ENCODE assay signal across 10 cellular contexts in the genomic region with DNA sequence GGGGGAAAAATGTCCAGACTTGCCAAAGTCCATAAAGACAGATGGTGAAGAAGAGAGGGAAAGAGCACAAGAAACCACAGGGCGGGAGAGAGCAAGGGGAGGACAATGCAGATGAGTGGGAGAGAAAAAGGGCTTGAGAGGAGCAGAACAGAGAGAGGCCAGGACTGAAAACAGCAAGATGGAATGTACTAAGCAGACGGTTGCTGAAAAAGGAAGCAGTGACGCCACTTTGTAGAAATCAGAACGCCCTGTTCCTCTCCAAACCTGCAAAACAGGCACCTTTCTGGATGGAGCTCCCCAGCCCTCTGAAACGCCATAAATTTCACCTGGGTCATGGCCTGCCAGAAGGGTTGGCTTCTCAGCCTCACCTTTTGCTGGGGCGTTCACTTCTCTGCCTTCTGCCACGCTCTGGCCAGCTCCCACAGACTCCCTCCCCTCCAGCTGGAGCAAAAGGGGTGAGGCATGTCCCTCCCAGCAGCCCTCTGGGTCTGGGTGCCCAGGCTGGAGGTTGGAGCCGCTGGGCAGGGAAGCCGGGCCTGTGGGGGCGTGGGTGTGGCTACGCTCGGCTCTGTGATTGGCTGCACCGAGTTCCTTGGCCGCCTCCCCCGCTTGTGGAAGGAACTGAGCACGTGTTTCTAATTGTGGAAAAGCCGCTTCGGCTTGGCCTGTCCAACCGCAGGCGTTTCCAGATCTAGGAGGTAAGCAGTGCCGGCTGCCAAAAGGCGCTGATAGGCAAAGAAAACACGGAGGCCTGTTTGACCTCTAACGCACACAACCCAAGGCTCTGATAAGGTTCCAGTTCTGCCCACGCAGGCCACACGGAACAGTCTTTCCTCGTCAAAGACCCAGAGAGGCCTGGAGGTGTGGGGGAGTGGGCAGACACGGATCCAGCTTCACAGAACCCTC. TPM values are rescaled to one million over a fixed set of nuclear protein-coding genes. Genes with fewer than 3 reads are reported as not detected.
DNase-seq lines count a peak whose midpoint lies in the region; ATAC-seq, FAIRE-seq and TF ChIP-seq lines count a peak whose summit lies in the region.
"Had no signal": no experiment of that assay in that cellular context is flagged by ENCODE, and none has a peak within 500 bp of the region (broad histone marks: within the 10 kb centered on the region; RNA-seq: fewer than 3 reads in every experiment).

No MANE protein-coding gene starts in this region.

- TF ChIP-seq CTCF in H9 (conservative IDR thresholded peaks at IDR 0.05) (no peak), pancreas (IDR thresholded peaks at IDR 0.05) (no peak), natural killer cell (IDR thresholded peaks at IDR 0.05) (no peak)

- intact Hi-C loops in pancreas (cut with DNase I) (no loop called here), natural killer cell (cut with micrococcal nuclease) (no loop called here)

- H3K36me3 ChIP-seq in pancreas, result no peaks in the 10 kb centered on the region

- DNase-seq in H9 (peak; percentile 86), fibroblast of the conjunctiva (ENCODE audit: low read depth) (peak; percentile 87), pancreas (peak; percentile 85 to 96 (median 94)), natural killer cell (no peak), NCI-H1417 (lab: John Stamatoyannopoulos, UW) (no peak), RCC 7860 (ENCODE audit: low spot score) (no peak)

- H3T11ph ChIP-seq in H9 (ENCODE audit: low read length), result no peak overlapping the region

- H2BK5ac ChIP-seq in H9 (ENCODE audit: insufficient read length, low read length), result no peak overlapping the region

- H3K4me3 Mint-ChIP-seq in H9, result peak overlapping the region in 1 of 2 experiments; percentile 35; a peak in 3 of 5 replicates
- no peak overlapping the region for H3K4me3 Mint-ChIP-seq in natural killer cell

- no peaks in the 10 kb centered on the region for H3K23me2 ChIP-seq in H9 (ENCODE audit: insufficient read length, low read depth, low read length, poor library complexity, severe bottlenecking)

- FAIRE-seq in pancreas (lab: Jason Lieb, UNC) (no peak), RCC 7860 (lab: Jason Lieb, UNC) (no peak)

- no peak overlapping the region for H2BK20ac ChIP-seq in H9 (ENCODE audit: low read depth, low read length, poor library complexity, severe bottlenecking)

- H3K27me3 ChIP-seq in H9 (ENCODE audit: insufficient read depth, low read length), result no peaks in the 10 kb centered on the region
- no peaks in the 10 kb centered on the region for H3K27me3 ChIP-seq in pancreas

- peak overlapping the region; percentile 74 for H3K14ac ChIP-seq in H9 (ENCODE audit: insufficient read depth, low read length)

- H3K4me3 ChIP-seq in pancreas, result peak overlapping the region in 3 of 4 donors; percentile 12 to 27 (median 27)

- H3K4ac ChIP-seq in H9 (ENCODE audit: low read depth, low read length), result no peak overlapping the region

- no peak overlapping the region for H2BK120ac ChIP-seq in H9 (ENCODE audit: low read depth, low read length, poor library complexity, severe bottlenecking)

- H3K56ac ChIP-seq in H9 (ENCODE audit: insufficient read length, low read depth, low read length), result no peak overlapping the region

- H2AK5ac ChIP-seq in H9 (ENCODE audit: insufficient read length, low read length), result no peak overlapping the region

- H3K79me2 ChIP-seq in H9 (ENCODE audit: insufficient read depth, low read length), result no peaks in the 10 kb centered on the region; the same call in 1 of the 2 replicates

- H3K9me3 ChIP-seq in H9 (ENCODE audit: control insufficient read depth, low read depth, low read length) (no peaks in the 10 kb centered on the region), pancreas (no peaks in the 10 kb centered on the region)

- no peak overlapping the region for H3K27ac ChIP-seq in H9 (ENCODE audit: insufficient read length, low read depth, low read length)
- H3K27ac ChIP-seq in pancreas, result peak overlapping the region; percentile 76 to 89 (median 85)

- no peaks in the 10 kb centered on the region; the same call in 1 of the 2 replicates for H3K27me3 Mint-ChIP-seq in H9 (ENCODE audit: low read depth)
- peaks cover 3 to 5% of the 10 kb centered on the region in 2 donors for H3K27me3 Mint-ChIP-seq in natural killer cell (ENCODE audit: low read depth in 2 of 2)

- no peak overlapping the region for H4K8ac ChIP-seq in H9 (replicated peaks; ENCODE audit: insufficient read length, low read depth, low read length)

- H4K20me1 ChIP-seq in H9 (ENCODE audit: control insufficient read depth, insufficient read depth, insufficient read length), result no peaks in the 10 kb centered on the region

- H3K27ac Mint-ChIP-seq in H9 (peak overlapping the region in 2 of 3 experiments; percentile 23 to 42; a peak in 4 of 7 replicates), natural killer cell (no peak overlapping the region)

- peaks cover 23 to 39% of the 10 kb centered on the region in 2 experiments for H3K4me1 Mint-ChIP-seq in H9
- no peaks in the 10 kb centered on the region for H3K4me1 Mint-ChIP-seq in natural killer cell

- H3K36me3 Mint-ChIP-seq in H9 (ENCODE audit: insufficient read depth in 1 of 3, low read depth in 3 of 3) (peaks cover 37 to 43% (median 37%) of the 10 kb centered on the region in 3 experiments), natural killer cell (no peaks in the 10 kb centered on the region)

- WGBS in H9 (ENCODE audit: extremely low coverage, insufficient read length, low lambda C conversion rate), result no CpG with 5 or more reads among the region's 28 CpGs
- 28 to 29% methylated on average over 28 of the region's 28 CpGs for WGBS in pancreas, 2 donors

- no peak overlapping the region for H3K23ac ChIP-seq in H9 (ENCODE audit: insufficient read length, low read depth, low read length)

- H4K5ac ChIP-seq in H9 (ENCODE audit: insufficient read length, low read depth, low read length), result no peak overlapping the region

- no peak overlapping the region for H4K91ac ChIP-seq in H9 (ENCODE audit: insufficient read length, low read depth, low read length)

- H2AFZ ChIP-seq in H9 (ENCODE audit: low read length), result no peak overlapping the region

- peak overlapping the region; percentile 77 for H2BK12ac ChIP-seq in H9 (ENCODE audit: insufficient read length, low read depth, low read length)

- H2BK15ac ChIP-seq in H9 (ENCODE audit: low read depth, low read length), result no peak overlapping the region

- H3K9ac ChIP-seq in H9 (ENCODE audit: extremely low read depth, insufficient read length, low read length), result no peak overlapping the region

- peaks cover 3% of the 10 kb centered on the region; the same call in 1 of the 2 replicates for H3K4me1 ChIP-seq in H9 (ENCODE audit: insufficient read depth, low read length)
- peaks cover 7 to 15% (median 9%) of the 10 kb centered on the region in 3 donors for H3K4me1 ChIP-seq in pancreas

- ATAC-seq in SK-N-SH treated with all-trans-retinoic acid at 6 μM for 48 hours (peak; percentile 81), pancreas (peak; percentile 86 to 92 (median 90)), natural killer cell (no peak), GM18517 (IDR thresholded peaks at IDR 0.05; ENCODE audit: unreplicated experiment) (no peak)

- H3K4me2 ChIP-seq in H9 (ENCODE audit: insufficient read depth, insufficient read length, low read length), result no peak overlapping the region

- H3K18ac ChIP-seq in H9 (ENCODE audit: insufficient read length, low read depth, low read length), result peak overlapping the region; percentile 77

- H3K9me3 Mint-ChIP-seq in H9 (no peaks in the 10 kb centered on the region), natural killer cell (no peaks in the 10 kb centered on the region)

- H3K79me1 ChIP-seq in H9 (ENCODE audit: insufficient read depth, low read depth, low read length, poor library complexity, severe bottlenecking), result no peaks in the 10 kb centered on the region

TF ChIP-seq in SK-N-SH treated with all-trans-retinoic acid at 6 μM for 48 hours, 23 proteins besides CTCF, POLR2A, EP300 and RAD21:
- no peak for TF ChIP-seq SNAI2 (CRISPR knock-in tag; IDR thresholded peaks at IDR 0.05)
- no peak for TF ChIP-seq ZNF565 (CRISPR knock-in tag; conservative IDR thresholded peaks at IDR 0.05; ENCODE audit: low read depth)
- TF ChIP-seq ESRRG (CRISPR knock-in tag; IDR thresholded peaks at IDR 0.05), result no peak
- no peak for TF ChIP-seq BACH2 (CRISPR knock-in tag; IDR thresholded peaks at IDR 0.05; ENCODE audit: borderline replicate concordance)
- no peak for TF ChIP-seq TCF4 (CRISPR knock-in tag; IDR thresholded peaks at IDR 0.05; ENCODE audit: borderline replicate concordance)
- no peak for TF ChIP-seq ZNF70 (CRISPR knock-in tag; IDR thresholded peaks at IDR 0.05)
- no peak for TF ChIP-seq TOX (CRISPR knock-in tag; IDR thresholded peaks at IDR 0.05; ENCODE audit: borderline replicate concordance)
- no peak for TF ChIP-seq ZC3H10 (CRISPR knock-in tag; IDR thresholded peaks at IDR 0.05)
- TF ChIP-seq CSDC2 (CRISPR knock-in tag; IDR thresholded peaks at IDR 0.05), result no peak
- no peak for TF ChIP-seq RARB (CRISPR knock-in tag; IDR thresholded peaks at IDR 0.05)

RNA-seq across cellular contexts. Expression of a gene that starts 29.3 kb away (rescaled TPM):
- 77.9 and 84.5 TPM in 2 replicates for total RNA-seq in H9 (2021)
- total RNA-seq in pancreas, result 10 to 100 TPM; 11.5 to 33.5 (median 23.2) TPM
- 10 to 100 TPM; 36.3 to 70.8 TPM for polyA plus RNA-seq in pancreas
- total RNA-seq in natural killer cell, result 1 to 10 TPM in 2 of 3 donors, under 1 TPM in 1; 0.42 to 1.2 (median 1.0) TPM

RNA-seq across cellular contexts. Expression of a gene that starts 35.1 kb away (rescaled TPM):
- total RNA-seq in H9 (2021), result not detected in 2 replicates
- not detected for total RNA-seq in pancreas
- not detected for polyA plus RNA-seq in pancreas
- not detected for total RNA-seq in natural killer cell
- total RNA-seq: kidney epithelial cell, NCI-H460 had no signal

RNA-seq across cellular contexts. Expression of a gene that starts 49.4 kb away (rescaled TPM):
- total RNA-seq in H9 (2021) (not detected in 2 replicates), pancreas (not detected), natural killer cell (not detected)
- polyA plus RNA-seq in pancreas, result not detected
- total RNA-seq: kidney epithelial cell, NCI-H460 had no signal

RNA-seq across cellular contexts. Expression of a gene that starts 58.8 kb away (rescaled TPM):
- total RNA-seq in H9 (2021) (65.1 and 66.9 TPM in 2 replicates), pancreas (10 to 100 TPM in 4 of 6 donors, 1 to 10 TPM in 2; 7.5 to 22.7 (median 13.6) TPM), natural killer cell (10 to 100 TPM; 10.6 to 19.0 (median 14.7) TPM)
- 10 to 100 TPM; 10.4 to 20.8 TPM for polyA plus RNA-seq in pancreas

RNA-seq across cellular contexts. Expression of a gene that starts 59.2 kb away (rescaled TPM):
- total RNA-seq in H9 (2021), result 314 and 333 TPM in 2 replicates
- total RNA-seq in pancreas, result 100 to 1,000 TPM in 1 of 6 donors, 10 to 100 TPM in 5; 43.1 to 106 (median 55.9) TPM
- polyA plus RNA-seq in pancreas, result 100 to 1,000 TPM; 134 to 152 TPM
- 100 to 1,000 TPM; 321 to 395 (median 347) TPM for total RNA-seq in natural killer cell

Comparison
In these comparisons a context has a peak if more than half of its experiments do, and no peak if none do; other contexts are left out.
1. DNase-seq: peak in H9 (single experiment), fibroblast of the conjunctiva (single experiment) and pancreas (6 of 6); none in natural killer cell (single experiment), NCI-H1417 (0 of 3) and RCC 7860 (single experiment).
2. H3K27ac Mint-ChIP-seq: peak in H9 (2 of 3); none in natural killer cell (0 of 2).
3. ATAC-seq: peak in SK-N-SH treated with all-trans-retinoic acid at 6 μM for 48 hours (single experiment) and pancreas (4 of 4); none in natural killer cell (0 of 3) and GM18517 (single experiment).
4. RNA of a gene that starts 29.3 kb away (total RNA-seq): 77.9 to 84.5 TPM in H9 and 11.5 to 33.5 TPM in pancreas; 0.42 to 1.2 TPM in natural killer cell; every median in the first group is over 4 times any median in the second.